In genomic region chr16:3983081-3983520, GRCh38 we compare ENCODE assay signal across 1 cellular context.
TF ChIP-seq lines count a peak whose summit lies in the region.

No MANE protein-coding gene starts in this region.

TF ChIP-seq in HEK293, 187 proteins besides CTCF, POLR2A, EP300 and RAD21 (continued from another document):
- TF ChIP-seq ZNF121 (tag by site-specific recombination; IDR thresholded peaks at IDR 0.05) (no peak), SP2 (tag by site-specific recombination; IDR thresholded peaks at IDR 0.05) (no peak), ZNF146 (tag by site-specific recombination; IDR thresholded peaks at IDR 0.05) (no peak), ZEB2 (tag by site-specific recombination; IDR thresholded peaks at IDR 0.05) (0 out of 2 replicates have a peak, but pooled peaks have one; percentile 31), ZNF645 (tag by site-specific recombination; IDR thresholded peaks at IDR 0.05) (no peak), ZNF214 (tag by site-specific recombination; IDR thresholded peaks at IDR 0.05; ENCODE audit: borderline replicate concordance) (no peak), ZBTB6 (tag by site-specific recombination; IDR thresholded peaks at IDR 0.05) (peak; percentile 23; the same call in 1 of the 2 replicates), ZNF654 (tag by site-specific recombination; IDR thresholded peaks at IDR 0.05; ENCODE audit: low read depth) (peak; percentile 65), ZNF837 (tag by site-specific recombination; IDR thresholded peaks at IDR 0.05) (no peak), ZNF2 (tag by site-specific recombination; IDR thresholded peaks at IDR 0.05) (peak; percentile 89), ZNF404 (tag by site-specific recombination; IDR thresholded peaks at IDR 0.05) (no peak)
- TF ChIP-seq, protein P1, sequence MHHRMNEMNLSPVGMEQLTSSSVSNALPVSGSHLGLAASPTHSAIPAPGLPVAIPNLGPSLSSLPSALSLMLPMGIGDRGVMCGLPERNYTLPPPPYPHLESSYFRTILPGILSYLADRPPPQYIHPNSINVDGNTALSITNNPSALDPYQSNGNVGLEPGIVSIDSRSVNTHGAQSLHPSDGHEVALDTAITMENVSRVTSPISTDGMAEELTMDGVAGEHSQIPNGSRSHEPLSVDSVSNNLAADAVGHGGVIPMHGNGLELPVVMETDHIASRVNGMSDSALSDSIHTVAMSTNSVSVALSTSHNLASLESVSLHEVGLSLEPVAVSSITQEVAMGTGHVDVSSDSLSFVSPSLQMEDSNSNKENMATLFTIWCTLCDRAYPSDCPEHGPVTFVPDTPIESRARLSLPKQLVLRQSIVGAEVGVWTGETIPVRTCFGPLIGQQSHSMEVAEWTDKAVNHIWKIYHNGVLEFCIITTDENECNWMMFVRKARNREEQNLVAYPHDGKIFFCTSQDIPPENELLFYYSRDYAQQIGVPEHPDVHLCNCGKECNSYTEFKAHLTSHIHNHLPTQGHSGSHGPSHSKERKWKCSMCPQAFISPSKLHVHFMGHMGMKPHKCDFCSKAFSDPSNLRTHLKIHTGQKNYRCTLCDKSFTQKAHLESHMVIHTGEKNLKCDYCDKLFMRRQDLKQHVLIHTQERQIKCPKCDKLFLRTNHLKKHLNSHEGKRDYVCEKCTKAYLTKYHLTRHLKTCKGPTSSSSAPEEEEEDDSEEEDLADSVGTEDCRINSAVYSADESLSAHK (tag by site-specific recombination; IDR thresholded peaks at IDR 0.05), result 0 out of 2 replicates have a peak, but pooled peaks have one; percentile 15
